14 cellular contexts compared by ENCODE assay signal in the genomic region with DNA sequence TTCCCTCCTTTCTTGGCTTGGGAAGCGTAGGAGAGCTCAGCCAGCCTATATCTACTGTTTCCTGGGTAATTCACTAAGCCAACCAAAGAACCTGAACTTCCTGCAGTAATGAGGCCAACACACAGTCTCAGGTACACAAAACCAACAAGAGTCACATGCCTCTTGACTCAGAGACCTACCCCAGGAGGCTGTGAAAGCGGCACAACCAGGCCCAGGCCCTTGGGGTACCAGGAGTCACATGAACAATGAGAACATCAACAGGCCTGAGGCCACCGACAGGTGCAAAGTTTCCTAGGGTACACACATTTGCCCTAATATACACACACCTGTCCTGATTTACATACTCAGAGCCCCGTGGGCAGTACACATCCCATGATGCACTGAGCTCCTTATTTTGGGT. TPM values are rescaled to one million over a fixed set of nuclear protein-coding genes. Genes with fewer than 3 reads are reported as not detected.
A peak's percentile ranks its signal among the peaks of the same experiment; 100 is the strongest.
DNase-seq lines count a peak whose midpoint lies in the region; ATAC-seq, FAIRE-seq and TF ChIP-seq lines count a peak whose summit lies in the region.
"Had no signal": no experiment of that assay in that cellular context is flagged by ENCODE, and none has a peak within 500 bp of the region (broad histone marks: within the 10 kb centered on the region; RNA-seq: fewer than 3 reads in every experiment).

No MANE protein-coding gene starts in this region.

- H2BK15ac ChIP-seq in neuronal stem cell (ENCODE audit: low read length): no peak overlapping the region

- H3K27me3 ChIP-seq in K562 (ENCODE audit: control insufficient read depth in 2 of 2, insufficient read depth in 2 of 2, low read length in 2 of 2) (no peaks in the 10 kb centered on the region), neuronal stem cell (ENCODE audit: control insufficient read depth in 3 of 3, insufficient read depth in 3 of 3, low read depth in 1 of 3, low read length in 3 of 3) (peaks cover 0 to 47% (median 0%) of the 10 kb centered on the region in 3 experiments), H7 (ENCODE audit: control insufficient read depth, insufficient read depth, low read length) (no peaks in the 10 kb centered on the region), gastrocnemius medialis (no peaks in the 10 kb centered on the region)
- H3K27me3 ChIP-seq: vagina had no signal

- CTCF ChIA-PET in K562 (lab: Yijun Ruan, JAX; ENCODE audit: low intra/inter-chr PET ratio): no interaction called here

- no peak overlapping the region for H2BK5ac ChIP-seq in neuronal stem cell (ENCODE audit: low read length)

- H3K4me2 ChIP-seq in K562 (ENCODE audit: insufficient read depth, low read length) (no peak overlapping the region), neuronal stem cell (ENCODE audit: insufficient read depth, low read length, poor library complexity, severe bottlenecking) (no peak overlapping the region)

- WGBS in K562 (ENCODE audit: insufficient coverage, low coverage, missing lambda C conversion rate): 47% methylated on average over 4 of the region's 4 CpGs
- WGBS in neuronal stem cell (ENCODE audit: extremely low coverage in 2 of 2, insufficient read length in 2 of 2, insufficient replicate concordance in 1 of 2), 2 donors: no CpG with 5 or more reads among the region's 4 CpGs

- H2BK120ac ChIP-seq in neuronal stem cell (ENCODE audit: low read depth, low read length): no peak overlapping the region

- TF ChIP-seq EP300 in K562 (IDR thresholded peaks at IDR 0.05; ENCODE audit: low read length): no peak

- H3K9ac ChIP-seq in K562 (ENCODE audit: insufficient read depth in 1 of 2, low read depth in 2 of 2, low read length in 2 of 2) (no peak overlapping the region), neuronal stem cell (ENCODE audit: low read depth, low read length, poor library complexity) (no peak overlapping the region)

- peak overlapping the region; percentile 48 for H3K14ac ChIP-seq in neuronal stem cell (ENCODE audit: low read length)

- no TSS peak for BruUV-seq in K562 (replicated peaks; lab: Mats Ljungman, UMichigan)

- H3K27ac ChIP-seq in K562 (ENCODE audit: extremely low read depth, low read depth, low read length) (no peak overlapping the region), neuronal stem cell (replicated peaks; ENCODE audit: low read length) (no peak overlapping the region), gastrocnemius medialis (no peak overlapping the region)
- H3K27ac ChIP-seq: vagina had no signal

- H3K4me1 ChIP-seq in K562 (replicated peaks in 1 of 2; ENCODE audit: control insufficient read depth in 2 of 2, insufficient read depth in 2 of 2, low read length in 2 of 2) (peaks cover 0 to 8% of the 10 kb centered on the region in 2 experiments; a peak in 3 of 5 replicates), neuronal stem cell (ENCODE audit: control insufficient read depth in 2 of 2, insufficient read depth in 1 of 2, low read depth in 1 of 2, low read length in 2 of 2) (no peaks in the 10 kb centered on the region), gastrocnemius medialis (no peaks in the 10 kb centered on the region)
- H3K4me1 ChIP-seq: HAP-1, vagina had no signal

- POLR2A ChIA-PET in K562 (lab: Yijun Ruan, JAX): interaction anchor here (0.5 to 2.1 kb wide), 6 partner anchors 9 to 266 kb away, joined by 3 to 12 read pairs (median 3); a partner anchor contains a TSS

- no peak overlapping the region for H2BK12ac ChIP-seq in neuronal stem cell (ENCODE audit: low read length)

- H3K18ac ChIP-seq in neuronal stem cell (ENCODE audit: low read length): no peak overlapping the region

- TF ChIP-seq CTCF in K562 (IDR thresholded peaks at IDR 0.05 in 2 of 3, conservative IDR thresholded peaks at IDR 0.05 in 1 of 3; ENCODE audit: insufficient read depth in 2 of 3, low read depth in 1 of 3, low read length in 3 of 3) (no peak), foreskin fibroblast (IDR thresholded peaks at IDR 0.05; ENCODE audit: low read depth, low read length) (no peak), gastrocnemius medialis (IDR thresholded peaks at IDR 0.05 in 4 of 5, conservative IDR thresholded peaks at IDR 0.05 in 1 of 5) (no peak)

- in situ Hi-C loops in K562 (cut with MboI): no loop called here
- in situ Hi-C loops in gastrocnemius medialis (cut with MboI; ENCODE audit: low sequenced_read_pairs in 4 of 4): no loop called here

- no peak overlapping the region for H2AK5ac ChIP-seq in neuronal stem cell (ENCODE audit: low read depth, low read length)

- intact Hi-C loops in K562 (cut with micrococcal nuclease): no loop called here
- intact Hi-C loops in gastrocnemius medialis (cut with DNase I; ENCODE audit: low total_unique reads): no loop called here

- H4K8ac ChIP-seq in neuronal stem cell (ENCODE audit: low read depth, low read length): no peak overlapping the region

- FAIRE-seq in K562 (lab: Jason Lieb, UNC): no peak

- ATAC-seq in K562 (no peak), gastrocnemius medialis (no peak)

- no peaks in the 10 kb centered on the region for H4K20me1 ChIP-seq in K562 (replicated peaks; ENCODE audit: control insufficient read depth, insufficient read depth, low read length)

- TF ChIP-seq RAD21 in K562 (CRISPR knock-in tag; conservative IDR thresholded peaks at IDR 0.05 in 1 of 2, IDR thresholded peaks at IDR 0.05 in 1 of 2): no peak

- no peaks in the 10 kb centered on the region for H3K9me3 ChIP-seq in K562 (replicated peaks; ENCODE audit: control insufficient read depth, insufficient read depth, low read depth, low read length)
- H3K9me3 ChIP-seq in neuronal stem cell (replicated peaks in 1 of 2; ENCODE audit: control insufficient read depth in 2 of 2, insufficient read depth in 1 of 2, low read depth in 1 of 2, low read length in 2 of 2): no peaks in the 10 kb centered on the region
- H3K9me3 ChIP-seq in gastrocnemius medialis: no peaks in the 10 kb centered on the region
- H3K9me3 ChIP-seq: HAP-1, vagina had no signal

- no peaks in the 10 kb centered on the region for H3K79me1 ChIP-seq in neuronal stem cell (ENCODE audit: low read depth, low read length)

- H3K4ac ChIP-seq in neuronal stem cell (ENCODE audit: low read length): no peak overlapping the region

- H2AFZ ChIP-seq in K562 (ENCODE audit: low read depth, low read length) (peak overlapping the region; percentile 71), neuronal stem cell (ENCODE audit: low read length) (no peak overlapping the region)

- no peak overlapping the region for H4K91ac ChIP-seq in neuronal stem cell (ENCODE audit: low read depth, low read length, poor library complexity)

- no peaks in the 10 kb centered on the region for H3K79me2 ChIP-seq in K562 (ENCODE audit: control insufficient read depth, insufficient read depth, low read length)

- H3K36me3 ChIP-seq in K562 (ENCODE audit: control insufficient read depth, insufficient read depth, low read length): no peaks in the 10 kb centered on the region
- no peaks in the 10 kb centered on the region for H3K36me3 ChIP-seq in neuronal stem cell (replicated peaks in 1 of 2; ENCODE audit: control insufficient read depth in 2 of 2, insufficient read depth in 2 of 2, low read length in 2 of 2)
- H3K36me3 ChIP-seq in H7 (replicated peaks; ENCODE audit: control insufficient read depth, insufficient read depth, low read length): no peaks in the 10 kb centered on the region
- no peaks in the 10 kb centered on the region for H3K36me3 ChIP-seq in gastrocnemius medialis
- H3K36me3 ChIP-seq: HAP-1, vagina had no signal

- peak; percentile 18 for DNase-seq in NCI-H510A treated with DMSO at 0.1 percent for 48 hours (lab: John Stamatoyannopoulos, UW)
- no peak for DNase-seq in NCI-H510A (lab: John Stamatoyannopoulos, UW)
- DNase-seq in NCI-H2081 (lab: John Stamatoyannopoulos, UW): peak; percentile 72 to 93
- no peak for DNase-seq in K562 (ENCODE audit: extremely low read depth in 1 of 4, low spot score in 3 of 4)
- DNase-seq in neuronal stem cell (ENCODE audit: low spot score): no peak
- no peak for DNase-seq in H7
- no peak for DNase-seq in foreskin fibroblast
- no peak for DNase-seq in gastrocnemius medialis
- DNase-seq: hippocampal formation; stimulated activated CD4-positive, alpha-beta T cell treated with anti-CD3 and anti-CD28 coated beads, Interleukin-12 subunit alpha, Interleukin-12 subunit beta, amount 100 ng/mL, for 4 hours; SW 1271 had no signal

- no peak for TF ChIP-seq POLR2A in K562 (conservative IDR thresholded peaks at IDR 0.05)
- TF ChIP-seq POLR2A in gastrocnemius medialis (IDR thresholded peaks at IDR 0.05): no peak

- H3K4me3 ChIP-seq in K562 (no peak overlapping the region), neuronal stem cell (ENCODE audit: low read length in 2 of 2) (no peak overlapping the region), H7 (ENCODE audit: insufficient read depth, low read depth, low read length) (no peak overlapping the region), foreskin fibroblast (ENCODE audit: low read depth in 1 of 2, low read length in 2 of 2) (no peak overlapping the region), gastrocnemius medialis (no peak overlapping the region)
- H3K4me3 ChIP-seq: HAP-1, lung, vagina had no signal

- H3K23ac ChIP-seq in neuronal stem cell (ENCODE audit: low read depth, low read length, poor library complexity): no peak overlapping the region

- H3K9me1 ChIP-seq in K562 (ENCODE audit: control insufficient read depth, insufficient read depth, low read length): no peaks in the 10 kb centered on the region

RNA-seq across cellular contexts. Expression of a gene that starts 11.4 kb away (rescaled TPM):
- 42.5 and 74.9 TPM in 2 replicates for total RNA-seq in K562 (2011; cell fraction: chromatin; rRNA removed; ENCODE audit: low replicate concordance)
- total RNA-seq in K562 (2011; cell fraction: nucleolus; rRNA removed): 69.3 and 79.4 TPM in 2 replicates
- 70.7 and 78.6 TPM in 2 replicates for total RNA-seq in K562 (2011; cell fraction: nucleoplasm; rRNA removed)
- total RNA-seq in K562 (2014; rRNA removed): 8.3 and 14.2 TPM in 2 replicates
- total RNA-seq in K562 (2014; rRNA removed; fragmentation: Illumina TruSeq; extraction: Trizol): 14.5 and 16.7 TPM in 2 replicates
- 23.0 and 23.5 TPM in 2 replicates for total RNA-seq in K562 (2015; rRNA removed; fragmentation: Illumina TruSeq; extraction: Trizol)
- total RNA-seq in K562 (2021): 10.5 and 10.7 TPM in 2 replicates
- polyA plus RNA-seq in K562 (2011; rRNA removed): 71.8 and 102 TPM in 2 replicates
- polyA plus RNA-seq in K562 (2011; cell fraction: cytosol; rRNA removed): 68.1 and 117 TPM in 2 replicates
- 37.3 and 64.2 TPM in 2 replicates for polyA plus RNA-seq in K562 (2011; cell fraction: nucleus; rRNA removed)
- polyA plus RNA-seq in K562 (2012): 13.2 and 14.2 TPM in 2 replicates
- 18.9 and 26.0 TPM in 2 replicates for polyA plus RNA-seq in K562 (2014; fragmentation: Illumina TruSeq; extraction: Trizol)
- 10 to 100 TPM; 28.6 to 40.5 TPM for polyA plus RNA-seq in K562 (2014; fragmentation: Nextera tagmentation; extraction: Ambion mirVana)
- 16.4 and 25.5 TPM in 2 replicates for polyA plus RNA-seq in K562 (2014; rRNA removed)
- 29.9 and 51.9 TPM in 2 replicates for polyA minus RNA-seq in K562 (2011; rRNA and poly(A)+ RNA removed)
- polyA minus RNA-seq in K562 (2011; cell fraction: cytosol; rRNA and poly(A)+ RNA removed): 11.6 and 15.9 TPM in 2 replicates
- 19.5 and 63.9 TPM in 2 replicates for polyA minus RNA-seq in K562 (2011; cell fraction: nucleus; rRNA and poly(A)+ RNA removed)
- polyA plus RNA-seq in neuronal stem cell (2013, experiment 1 of 2): 45.8 TPM
- 43.6 TPM for polyA plus RNA-seq in neuronal stem cell (2013, experiment 2 of 2)
- total RNA-seq in H7 (2014; rRNA removed; shearing (Covaris generic)): 26.0 and 31.3 TPM in 2 replicates
- total RNA-seq in gastrocnemius medialis: 1 to 10 TPM; 1.1 to 4.3 (median 3.2) TPM

RNA-seq across cellular contexts. Expression of a gene that starts 32.3 kb away (rescaled TPM):
- 218 and 250 TPM in 2 replicates for total RNA-seq in K562 (2011; cell fraction: chromatin; rRNA removed; ENCODE audit: low replicate concordance)
- 132 and 144 TPM in 2 replicates for total RNA-seq in K562 (2011; cell fraction: nucleolus; rRNA removed)
- 200 and 284 TPM in 2 replicates for total RNA-seq in K562 (2011; cell fraction: nucleoplasm; rRNA removed)
- total RNA-seq in K562 (2014; rRNA removed) (46.9 and 75.6 TPM in 2 replicates), K562 (2014; rRNA removed; fragmentation: Illumina TruSeq; extraction: Trizol) (73.2 and 84.9 TPM in 2 replicates), K562 (2015; rRNA removed; fragmentation: Illumina TruSeq; extraction: Trizol) (78.6 and 82.0 TPM in 2 replicates), K562 (2021) (62.8 and 64.9 TPM in 2 replicates), gastrocnemius medialis (10 to 100 TPM; 19.8 to 22.5 (median 20.6) TPM)
- polyA plus RNA-seq in K562 (2011; rRNA removed) (47.4 and 79.2 TPM in 2 replicates), K562 (2014; fragmentation: Illumina TruSeq; extraction: Trizol) (64.1 and 68.9 TPM in 2 replicates), K562 (2014; fragmentation: Nextera tagmentation; extraction: Ambion mirVana) (10 to 100 TPM; 91.0 to 95.7 TPM), K562 (2014; rRNA removed) (35.9 and 41.8 TPM in 2 replicates)
- polyA plus RNA-seq in K562 (2011; cell fraction: cytosol; rRNA removed): 29.8 and 29.9 TPM in 2 replicates
- 24.4 and 35.3 TPM in 2 replicates for polyA plus RNA-seq in K562 (2011; cell fraction: nucleus; rRNA removed)
- 35.0 and 47.7 TPM in 2 replicates for polyA plus RNA-seq in K562 (2012)
- 88.7 and 120 TPM in 2 replicates for polyA minus RNA-seq in K562 (2011; rRNA and poly(A)+ RNA removed)
- 32.5 and 50.1 TPM in 2 replicates for polyA minus RNA-seq in K562 (2011; cell fraction: cytosol; rRNA and poly(A)+ RNA removed)
- polyA minus RNA-seq in K562 (2011; cell fraction: nucleus; rRNA and poly(A)+ RNA removed): 47.7 and 57.1 TPM in 2 replicates
- 27.1 TPM for polyA plus RNA-seq in neuronal stem cell (2013, experiment 1 of 2)
- polyA plus RNA-seq in neuronal stem cell (2013, experiment 2 of 2): 25.9 TPM
- total RNA-seq in H7 (2014; rRNA removed; shearing (Covaris generic)): 39.5 TPM in 2 replicates

RNA-seq across cellular contexts. Expression of a gene that starts 34.5 kb away (rescaled TPM):
- total RNA-seq in K562 (2011; cell fraction: chromatin; rRNA removed; ENCODE audit: low replicate concordance): 140 and 407 TPM in 2 replicates
- total RNA-seq in K562 (2011; cell fraction: nucleolus; rRNA removed): 199 and 212 TPM in 2 replicates
- 141 and 147 TPM in 2 replicates for total RNA-seq in K562 (2011; cell fraction: nucleoplasm; rRNA removed)
- 86.8 and 118 TPM in 2 replicates for total RNA-seq in K562 (2014; rRNA removed)
- 29.0 and 42.9 TPM in 2 replicates for total RNA-seq in K562 (2014; rRNA removed; fragmentation: Illumina TruSeq; extraction: Trizol)
- 60.6 and 64.3 TPM in 2 replicates for total RNA-seq in K562 (2015; rRNA removed; fragmentation: Illumina TruSeq; extraction: Trizol)
- 118 TPM in 2 replicates for total RNA-seq in K562 (2021)
- polyA plus RNA-seq in K562 (2011; rRNA removed): 54.9 and 72.4 TPM in 2 replicates
- 54.0 and 156 TPM in 2 replicates for polyA plus RNA-seq in K562 (2011; cell fraction: cytosol; rRNA removed)
- 208 and 316 TPM in 2 replicates for polyA plus RNA-seq in K562 (2011; cell fraction: nucleus; rRNA removed)
- 79.3 and 81.1 TPM in 2 replicates for polyA plus RNA-seq in K562 (2012)
- polyA plus RNA-seq in K562 (2014; fragmentation: Illumina TruSeq; extraction: Trizol): 59.8 and 76.3 TPM in 2 replicates
- polyA plus RNA-seq in K562 (2014; fragmentation: Nextera tagmentation; extraction: Ambion mirVana): 1 to 10 TPM in 1 of 2 experiments, under 1 TPM in 1; 0.80 to 2.1 TPM
- polyA plus RNA-seq in K562 (2014; rRNA removed): 84.7 and 89.0 TPM in 2 replicates
- 24.1 and 78.3 TPM in 2 replicates for polyA minus RNA-seq in K562 (2011; rRNA and poly(A)+ RNA removed)
- polyA minus RNA-seq in K562 (2011; cell fraction: cytosol; rRNA and poly(A)+ RNA removed): 48.6 and 69.1 TPM in 2 replicates
- 81.0 and 88.0 TPM in 2 replicates for polyA minus RNA-seq in K562 (2011; cell fraction: nucleus; rRNA and poly(A)+ RNA removed)
- polyA plus RNA-seq in neuronal stem cell (2013, experiment 1 of 2): 39.6 TPM
- polyA plus RNA-seq in neuronal stem cell (2013, experiment 2 of 2): 38.1 TPM
- total RNA-seq in H7 (2014; rRNA removed; shearing (Covaris generic)): 27.2 and 45.7 TPM in 2 replicates
- 1 to 10 TPM; 4.0 to 7.1 (median 4.9) TPM for total RNA-seq in gastrocnemius medialis

Comparison
In these comparisons a context has a peak if more than half of its experiments do, and no peak if none do; other contexts are left out.
1. DNase-seq: peak in NCI-H510A treated with DMSO at 0.1 percent for 48 hours (single experiment) and NCI-H2081 (2 of 2); none in NCI-H510A (single experiment), K562 (0 of 4), neuronal stem cell (single experiment), H7 (single experiment), foreskin fibroblast (0 of 2) and gastrocnemius medialis (0 of 2).